ENCODE assay signal across 19 cellular contexts in the genomic region with DNA sequence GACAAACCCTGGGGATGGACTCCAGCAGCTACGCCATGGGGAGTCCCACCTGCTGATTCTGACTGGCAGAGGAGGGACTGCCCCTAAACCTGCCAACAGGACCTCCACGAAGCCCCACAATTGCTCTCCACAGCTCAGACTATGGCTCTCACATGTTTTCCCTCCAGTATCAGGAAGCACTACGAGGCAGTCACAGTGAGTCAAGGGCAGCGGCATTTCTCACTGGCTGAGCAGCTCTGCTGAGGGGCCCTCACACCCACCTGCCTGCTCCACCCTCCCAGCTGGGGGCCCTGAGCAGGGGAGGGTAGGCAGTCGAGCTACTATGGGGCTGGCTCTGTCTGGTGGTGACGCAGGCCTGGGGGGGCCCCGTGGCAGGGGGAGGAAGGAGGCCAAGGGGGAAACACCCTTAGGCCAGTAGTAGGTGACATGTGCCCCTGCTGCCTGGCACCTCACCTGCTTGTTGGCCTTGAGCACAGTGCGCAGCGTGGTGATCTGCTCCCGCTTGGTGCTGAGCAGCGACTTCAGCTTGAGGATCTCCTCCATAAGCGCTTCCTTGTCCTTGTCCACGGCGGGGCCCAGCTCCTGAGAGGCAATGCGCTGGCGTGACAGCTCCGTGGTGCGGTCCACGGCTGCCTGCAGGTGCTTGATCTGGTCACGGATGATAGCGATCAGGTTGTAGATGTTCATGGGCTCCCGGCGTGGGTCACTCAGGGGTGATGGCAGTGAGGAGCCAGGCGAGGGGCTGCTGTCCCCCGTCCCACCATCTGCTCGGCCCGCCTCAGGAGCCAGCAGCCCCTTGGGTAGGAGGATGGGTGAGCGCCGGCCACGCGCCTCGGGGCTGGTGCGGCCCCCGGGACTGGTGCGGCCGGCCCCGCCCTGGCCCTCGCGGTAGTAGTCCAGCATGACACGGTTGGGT. TPM values are rescaled to one million over a fixed set of nuclear protein-coding genes. Genes with fewer than 3 reads are reported as not detected.
DNase-seq lines count a peak whose midpoint lies in the region; ATAC-seq, FAIRE-seq and TF ChIP-seq lines count a peak whose summit lies in the region.
"Had no signal": no experiment of that assay in that cellular context is flagged by ENCODE, and none has a peak within 500 bp of the region (broad histone marks: within the 10 kb centered on the region; RNA-seq: fewer than 3 reads in every experiment).

No MANE protein-coding gene starts in this region.

- H3K9me1 ChIP-seq in endothelial cell of umbilical vein (replicated peaks; ENCODE audit: control insufficient read depth, extremely low read depth, insufficient read depth, low read length), result no peaks in the 10 kb centered on the region

- H3K27ac ChIP-seq in DOHH2 (ENCODE audit: low read depth, low read length) (peak overlapping the region; percentile 67), Karpas-422 (ENCODE audit: low read length) (peak overlapping the region; percentile 87), endothelial cell of umbilical vein (ENCODE audit: insufficient read depth, low read depth, low read length) (no peak overlapping the region), mesenchymal stem cell (ENCODE audit: low read length, poor library complexity, severe bottlenecking) (no peak overlapping the region)
- H3K27ac ChIP-seq: brain microvascular endothelial cell, sigmoid colon had no signal

- no peak overlapping the region for H2AFZ ChIP-seq in Karpas-422 (ENCODE audit: low read length)
- H2AFZ ChIP-seq in endothelial cell of umbilical vein (ENCODE audit: low read depth, low read length), result no peak overlapping the region
- H2AFZ ChIP-seq in mesenchymal stem cell (ENCODE audit: low read depth, low read length), result no peak overlapping the region

- no peak overlapping the region for H2BK12ac ChIP-seq in mesenchymal stem cell (ENCODE audit: low read length in 2 of 2)

- no peaks in the 10 kb centered on the region for H3K27me3 ChIP-seq in DOHH2 (ENCODE audit: control insufficient read depth, low read length)
- H3K27me3 ChIP-seq in Karpas-422 (ENCODE audit: low read length), result no peaks in the 10 kb centered on the region
- no peaks in the 10 kb centered on the region for H3K27me3 ChIP-seq in endothelial cell of umbilical vein (ENCODE audit: control insufficient read depth in 2 of 2, insufficient read depth in 2 of 2, low read length in 2 of 2)
- no peaks in the 10 kb centered on the region for H3K27me3 ChIP-seq in mesenchymal stem cell (ENCODE audit: control insufficient read depth in 1 of 2, insufficient read depth in 1 of 2, low read length in 2 of 2)
- H3K27me3 ChIP-seq: brain microvascular endothelial cell, Peyer's patch, sigmoid colon had no signal

- WGBS in mesenchymal stem cell, result 97% methylated on average over 39 of the region's 40 CpGs

- no peaks in the 10 kb centered on the region for H3K9me2 ChIP-seq in DOHH2 (replicated peaks; ENCODE audit: control insufficient read depth, low read length)
- H3K9me2 ChIP-seq in Karpas-422 (replicated peaks; ENCODE audit: insufficient read depth, low read length), result no peaks in the 10 kb centered on the region

- H2AK5ac ChIP-seq in mesenchymal stem cell (ENCODE audit: low read length, severe bottlenecking), result no peak overlapping the region

- TSS peak; percentile 43 for BruUV-seq in endothelial cell of umbilical vein (replicated peaks; lab: Mats Ljungman, UMichigan)

- H3K4me2 ChIP-seq in DOHH2 (ENCODE audit: low read length), result peak overlapping the region; percentile 67
- peak overlapping the region; percentile 61 for H3K4me2 ChIP-seq in Karpas-422 (ENCODE audit: low read depth, low read length, poor library complexity, severe bottlenecking)
- no peak overlapping the region for H3K4me2 ChIP-seq in endothelial cell of umbilical vein (ENCODE audit: insufficient read depth, low read length)
- H3K4me2 ChIP-seq in mesenchymal stem cell (ENCODE audit: low read length, poor library complexity, severe bottlenecking), result no peak overlapping the region

- H3K36me3 ChIP-seq in DOHH2 (ENCODE audit: control insufficient read depth, low read length), result peaks cover 95% of the 10 kb centered on the region
- peaks cover 32% of the 10 kb centered on the region for H3K36me3 ChIP-seq in Karpas-422 (ENCODE audit: insufficient read depth, low read length)
- peaks cover 18 to 57% of the 10 kb centered on the region in 2 experiments for H3K36me3 ChIP-seq in endothelial cell of umbilical vein (ENCODE audit: control insufficient read depth in 2 of 2, extremely low read depth in 1 of 2, insufficient read depth in 2 of 2, low read length in 2 of 2)
- peaks cover 86 to 91% of the 10 kb centered on the region in 2 experiments for H3K36me3 ChIP-seq in mesenchymal stem cell (ENCODE audit: control insufficient read depth in 1 of 2, insufficient read depth in 2 of 2, low read depth in 1 of 2, low read length in 2 of 2)

- peak overlapping the region; percentile 15 for H4K91ac ChIP-seq in mesenchymal stem cell (ENCODE audit: low read length)

- intact Hi-C loops in endothelial cell of umbilical vein (cut with micrococcal nuclease), result no loop called here

- TF ChIP-seq CTCF in DOHH2 (IDR thresholded peaks at IDR 0.05; ENCODE audit: low read depth, low read length, poor library complexity, severe bottlenecking) (no peak), endothelial cell of umbilical vein (IDR thresholded peaks at IDR 0.05; ENCODE audit: extremely low read depth in 1 of 2, insufficient read depth in 1 of 2, low read depth in 1 of 2, low read length in 2 of 2) (no peak)

- no peak overlapping the region for H3K4ac ChIP-seq in mesenchymal stem cell (ENCODE audit: low read depth in 1 of 2, low read length in 2 of 2)

- H3K4me1 ChIP-seq in DOHH2 (ENCODE audit: control insufficient read depth, low read length) (peaks cover 63% of the 10 kb centered on the region), Karpas-422 (ENCODE audit: low read length) (peaks cover 57% of the 10 kb centered on the region), endothelial cell of umbilical vein (ENCODE audit: control insufficient read depth, extremely low read depth, insufficient read depth, low read length) (no peaks in the 10 kb centered on the region), mesenchymal stem cell (ENCODE audit: control insufficient read depth, insufficient read depth, low read depth, low read length) (peaks cover 5% of the 10 kb centered on the region)

- H2BK5ac ChIP-seq in mesenchymal stem cell (ENCODE audit: low read depth, low read length, poor library complexity, severe bottlenecking), result no peak overlapping the region

- no peak overlapping the region for H3K14ac ChIP-seq in mesenchymal stem cell (ENCODE audit: low read length in 2 of 2)

- H3K4me3 ChIP-seq in DOHH2 (ENCODE audit: low read length) (peak overlapping the region; percentile 52; the same call in 1 of the 2 replicates), Karpas-422 (ENCODE audit: low read length) (no peak overlapping the region; the same call in 1 of the 2 replicates), endothelial cell of umbilical vein (replicated peaks in 1 of 3; ENCODE audit: insufficient read depth in 1 of 3, low read depth in 1 of 3, low read length in 3 of 3) (no peak overlapping the region), mesenchymal stem cell (ENCODE audit: insufficient read depth in 1 of 2, low read depth in 1 of 2, low read length in 2 of 2) (no peak overlapping the region)
- H3K4me3 ChIP-seq: Peyer's patch, sigmoid colon had no signal

- ATAC-seq in GM18867 (IDR thresholded peaks at IDR 0.05; ENCODE audit: unreplicated experiment) (no peak), HG03378 (IDR thresholded peaks at IDR 0.05; ENCODE audit: unreplicated experiment) (no peak)
- ATAC-seq: activated T-cell treated with anti-CD3 and anti-CD28 coated beads, Interleukin-2, amount 50 U/mL, for 4 hours had no signal

- peaks cover 10% of the 10 kb centered on the region for H3F3A ChIP-seq in DOHH2 (ENCODE audit: control insufficient read depth, insufficient read depth)

- no peak overlapping the region for H2BK15ac ChIP-seq in mesenchymal stem cell (ENCODE audit: low read depth, poor library complexity, severe bottlenecking)

- DNase-seq in Karpas-422, result peak; percentile 58
- no peak for DNase-seq in endothelial cell of umbilical vein (ENCODE audit: low read depth, low spot score)
- no peak for DNase-seq in mesenchymal stem cell
- no peak for DNase-seq in HT-29 (ENCODE audit: low spot score)
- no peak for DNase-seq in urothelium cell line (ENCODE audit: low spot score)
- DNase-seq: activated CD4-positive, alpha-beta T cell treated with anti-CD3 and anti-CD28 coated beads for 4 hours; activated T-cell treated with anti-CD3 and anti-CD28 coated beads, Interleukin-2, amount 50 U/mL, for 4 hours; brain microvascular endothelial cell; cortex of kidney; Kasumi-1; NCI-H1417 treated with DMSO at 0.1 percent for 48 hours; NCI-H748 treated with DMSO at 0.1 percent for 48 hours; sigmoid colon; stimulated activated CD4-positive, alpha-beta T cell treated with anti-CD3 and anti-CD28 coated beads, Interleukin-2, amount 100 ng/mL, for 24 hours had no signal

- no peak overlapping the region for H4K8ac ChIP-seq in mesenchymal stem cell (ENCODE audit: low read length)

- POLR2A ChIA-PET in endothelial cell of umbilical vein (lab: Charles Lee), result no interaction called here

- no peak overlapping the region for H3K18ac ChIP-seq in mesenchymal stem cell (ENCODE audit: low read depth in 1 of 2, low read length in 2 of 2)

- FAIRE-seq in endothelial cell of umbilical vein (lab: Jason Lieb, UNC), result no peak
- FAIRE-seq in urothelium cell line (lab: Jason Lieb, UNC), result no peak
- FAIRE-seq: HTR-8/SVneo had no signal

- CTCF ChIA-PET in endothelial cell of umbilical vein (lab: Charles Lee), result interaction anchor here (1.1 to 10.3 kb wide), 12 partner anchors 10 to 392 kb away, joined by 3 to 226 read pairs (median 8); partner anchors contain the start of gene BICD2

- H3K79me1 ChIP-seq in mesenchymal stem cell (replicated peaks; ENCODE audit: low read length, poor library complexity, severe bottlenecking), result peaks cover 55% of the 10 kb centered on the region

- H3K79me2 ChIP-seq in DOHH2 (ENCODE audit: control insufficient read depth, low read length) (peaks cover 44% of the 10 kb centered on the region), Karpas-422 (ENCODE audit: low read length) (peaks cover 31% of the 10 kb centered on the region), endothelial cell of umbilical vein (ENCODE audit: control insufficient read depth, insufficient read depth, low read length) (no peaks in the 10 kb centered on the region)

- H3K9ac ChIP-seq in Karpas-422 (ENCODE audit: low read length) (peak overlapping the region; percentile 62), endothelial cell of umbilical vein (replicated peaks; ENCODE audit: extremely low read depth, insufficient read depth, low read length) (no peak overlapping the region), mesenchymal stem cell (ENCODE audit: low read length) (no peak overlapping the region)

- dilution Hi-C loops in endothelial cell of umbilical vein (cut with MboI; ENCODE audit: extremely low pct_ligation_motif_present, low sequenced_read_pairs), result no loop called here

- no peak for TF ChIP-seq POLR2A in endothelial cell of umbilical vein (IDR thresholded peaks at IDR 0.05; ENCODE audit: low read depth, low read length)

- H3K9me3 ChIP-seq in DOHH2 (ENCODE audit: control insufficient read depth, insufficient read depth, low read length), result no peaks in the 10 kb centered on the region
- no peaks in the 10 kb centered on the region for H3K9me3 ChIP-seq in Karpas-422 (ENCODE audit: low read length)
- no peaks in the 10 kb centered on the region for H3K9me3 ChIP-seq in endothelial cell of umbilical vein (replicated peaks; ENCODE audit: control insufficient read depth, insufficient read depth, low read length)
- H3K9me3 ChIP-seq in mesenchymal stem cell (ENCODE audit: control insufficient read depth, low read length), result no peaks in the 10 kb centered on the region
- H3K9me3 ChIP-seq: Peyer's patch, sigmoid colon had no signal

- H3K23ac ChIP-seq in mesenchymal stem cell (ENCODE audit: low read length in 2 of 2), result no peak overlapping the region

- H4K20me1 ChIP-seq in DOHH2 (ENCODE audit: control insufficient read depth, insufficient read depth, low read depth, low read length), result 0 out of 2 replicates have a peak, but pooled peaks cover 2% of the 10 kb centered on the region
- no peaks in the 10 kb centered on the region for H4K20me1 ChIP-seq in Karpas-422 (ENCODE audit: insufficient read depth, low read depth, low read length)
- H4K20me1 ChIP-seq in endothelial cell of umbilical vein (replicated peaks; ENCODE audit: control insufficient read depth, extremely low read depth, insufficient read depth, low read length), result no peaks in the 10 kb centered on the region

- no peak overlapping the region for H2BK120ac ChIP-seq in mesenchymal stem cell (ENCODE audit: low read depth, low read length)

RNA-seq across cellular contexts. Expression of gene BICD2, which starts 46.3 kb away (rescaled TPM):
- total RNA-seq in Karpas-422 (2014; rRNA removed; shearing (Covaris generic); ENCODE audit: low replicate concordance), result 25.6 and 35.4 TPM in 2 replicates
- total RNA-seq in endothelial cell of umbilical vein, result 37.9 and 39.3 TPM in 2 replicates
- 10.7 and 14.3 TPM in 2 replicates for polyA plus RNA-seq in endothelial cell of umbilical vein
- polyA plus RNA-seq in endothelial cell of umbilical vein (2011; cell fraction: cytosol; rRNA removed), result 14.3 and 15.3 TPM in 2 replicates
- 14.5 and 15.9 TPM in 2 replicates for polyA plus RNA-seq in endothelial cell of umbilical vein (2011; cell fraction: nucleus; rRNA removed)
- 27.3 and 29.9 TPM in 2 replicates for polyA plus RNA-seq in endothelial cell of umbilical vein (2012)
- polyA minus RNA-seq in endothelial cell of umbilical vein, result 15.9 and 18.7 TPM in 2 replicates
- polyA minus RNA-seq in endothelial cell of umbilical vein (2011; cell fraction: cytosol; rRNA and poly(A)+ RNA removed), result 7.6 TPM
- polyA minus RNA-seq in endothelial cell of umbilical vein (2011; cell fraction: nucleus; rRNA and poly(A)+ RNA removed), result 8.5 and 9.8 TPM in 2 replicates
- polyA plus RNA-seq in mesenchymal stem cell (2013, experiment 1 of 2), result 20.1 TPM
- 19.2 TPM for polyA plus RNA-seq in mesenchymal stem cell (2013, experiment 2 of 2)
- 24.4 and 24.9 TPM in 2 replicates for total RNA-seq in HT-29 (2014; rRNA removed; shearing (Covaris generic))

RNA-seq across cellular contexts. Expression of gene IPPK, which starts 48.4 kb away (rescaled TPM):
- total RNA-seq in Karpas-422 (2014; rRNA removed; shearing (Covaris generic); ENCODE audit: low replicate concordance), result 10.5 and 18.3 TPM in 2 replicates
- 12.5 and 14.0 TPM in 2 replicates for total RNA-seq in endothelial cell of umbilical vein
- polyA plus RNA-seq in endothelial cell of umbilical vein, result 26.6 and 28.0 TPM in 2 replicates
- 21.6 and 26.3 TPM in 2 replicates for polyA plus RNA-seq in endothelial cell of umbilical vein (2011; cell fraction: cytosol; rRNA removed)
- polyA plus RNA-seq in endothelial cell of umbilical vein (2011; cell fraction: nucleus; rRNA removed), result 58.5 and 61.1 TPM in 2 replicates
- 17.4 and 20.9 TPM in 2 replicates for polyA plus RNA-seq in endothelial cell of umbilical vein (2012)
- 50.1 and 70.1 TPM in 2 replicates for polyA minus RNA-seq in endothelial cell of umbilical vein
- polyA minus RNA-seq in endothelial cell of umbilical vein (2011; cell fraction: cytosol; rRNA and poly(A)+ RNA removed), result 10.3 TPM
- 15.4 and 26.9 TPM in 2 replicates for polyA minus RNA-seq in endothelial cell of umbilical vein (2011; cell fraction: nucleus; rRNA and poly(A)+ RNA removed)
- 4.5 TPM for polyA plus RNA-seq in mesenchymal stem cell (2013, experiment 1 of 2)
- polyA plus RNA-seq in mesenchymal stem cell (2013, experiment 2 of 2), result 4.7 TPM
- total RNA-seq in HT-29 (2014; rRNA removed; shearing (Covaris generic)), result 16.5 and 20.4 TPM in 2 replicates

Comparison
In these comparisons a context has a peak if more than half of its experiments do, and no peak if none do; other contexts are left out.
1. H3K27ac ChIP-seq: peak in DOHH2 (single experiment) and Karpas-422 (single experiment); none in endothelial cell of umbilical vein (single experiment) and mesenchymal stem cell (single experiment).
2. H3K4me2 ChIP-seq: peak in DOHH2 (single experiment) and Karpas-422 (single experiment); none in endothelial cell of umbilical vein (single experiment) and mesenchymal stem cell (single experiment).